In genomic region chr12:27064397-27065342, GRCh38 we compare ENCODE assay signal across 11 cellular contexts. TPM values are rescaled to one million over a fixed set of nuclear protein-coding genes. Genes with fewer than 3 reads are reported as not detected.
A peak's percentile ranks its signal among the peaks of the same experiment; 100 is the strongest.
DNase-seq lines count a peak whose midpoint lies in the region; ATAC-seq, FAIRE-seq and TF ChIP-seq lines count a peak whose summit lies in the region.
"Had no signal": no experiment of that assay in that cellular context is flagged by ENCODE, and none has a peak within 500 bp of the region (broad histone marks: within the 10 kb centered on the region; RNA-seq: fewer than 3 reads in every experiment).

No MANE protein-coding gene starts in this region.

- H3K4me1 Mint-ChIP-seq in stimulated activated effector memory CD8-positive, alpha-beta T cell treated with anti-CD3 and anti-CD28 coated beads, Interleukin-12 subunit alpha, Interleukin-12 subunit beta, amount 100 ng/mL, for 72 hours: no peaks in the 10 kb centered on the region
- H3K4me1 Mint-ChIP-seq in immature natural killer cell: no peaks in the 10 kb centered on the region
- no peaks in the 10 kb centered on the region for H3K4me1 Mint-ChIP-seq in stimulated activated naive CD8-positive, alpha-beta T cell treated with anti-CD3 and anti-CD28 coated beads, Interleukin-15, amount 100 ng/mL, for 72 hours

- H3K36me3 Mint-ChIP-seq in stimulated activated effector memory CD8-positive, alpha-beta T cell treated with anti-CD3 and anti-CD28 coated beads, Interleukin-12 subunit alpha, Interleukin-12 subunit beta, amount 100 ng/mL, for 72 hours: no peaks in the 10 kb centered on the region
- peaks cover 9 to 28% (median 23%) of the 10 kb centered on the region in 3 donors for H3K36me3 Mint-ChIP-seq in immature natural killer cell

- no peaks in the 10 kb centered on the region for H3K9me3 Mint-ChIP-seq in stimulated activated effector memory CD8-positive, alpha-beta T cell treated with anti-CD3 and anti-CD28 coated beads, Interleukin-12 subunit alpha, Interleukin-12 subunit beta, amount 100 ng/mL, for 72 hours
- no peaks in the 10 kb centered on the region for H3K9me3 Mint-ChIP-seq in immature natural killer cell
- H3K9me3 Mint-ChIP-seq in stimulated activated naive CD8-positive, alpha-beta T cell treated with anti-CD3 and anti-CD28 coated beads, Interleukin-15, amount 100 ng/mL, for 72 hours: peaks cover 0 to 5% of the 10 kb centered on the region in 2 donors

- peak; percentile 94 for ATAC-seq in HG02852 (IDR thresholded peaks at IDR 0.05; ENCODE audit: unreplicated experiment)
- ATAC-seq in stimulated activated effector memory CD8-positive, alpha-beta T cell treated with anti-CD3 and anti-CD28 coated beads, Interleukin-12 subunit alpha, Interleukin-12 subunit beta, amount 100 ng/mL, for 72 hours: peak; percentile 11
- no peak for ATAC-seq in stimulated activated naive CD8-positive, alpha-beta T cell treated with anti-CD3 and anti-CD28 coated beads, Interleukin-15, amount 100 ng/mL, for 72 hours

- no peak for TF ChIP-seq EP300 in Ishikawa (IDR thresholded peaks at IDR 0.05; ENCODE audit: borderline replicate concordance)

- no peak for DNase-seq in GM19239 (ENCODE audit: insufficient read length, low spot score)
- no peak for DNase-seq in stimulated activated effector memory CD8-positive, alpha-beta T cell treated with anti-CD3 and anti-CD28 coated beads, Interleukin-12 subunit alpha, Interleukin-12 subunit beta, amount 100 ng/mL, for 72 hours (ENCODE audit: low spot score in 2 of 2)
- DNase-seq in immature natural killer cell: no peak
- DNase-seq in DMS153 treated with DMSO at 0.1 percent for 48 hours (lab: John Stamatoyannopoulos, UW; ENCODE audit: unreplicated experiment): no peak
- no peak for DNase-seq in stimulated activated naive CD8-positive, alpha-beta T cell treated with anti-CD3 and anti-CD28 coated beads, Interleukin-15, amount 100 ng/mL, for 72 hours
- DNase-seq: activated CD4-positive, alpha-beta T cell treated with anti-CD3 and anti-CD28 coated beads, Interleukin-2, amount 50 U/mL, for 48 hours; PC-9; small intestine had no signal

- peak; percentile 94 for FAIRE-seq in GM19239 (lab: Jason Lieb, UNC)
- FAIRE-seq: small intestine had no signal

- no peak for TF ChIP-seq RAD21 in Ishikawa (IDR thresholded peaks at IDR 0.05; ENCODE audit: low read depth)

- peaks cover 0 to 1% (median 0%) of the 10 kb centered on the region in 3 donors for H3K27me3 Mint-ChIP-seq in immature natural killer cell (ENCODE audit: low read depth in 3 of 3)
- no peaks in the 10 kb centered on the region for H3K27me3 Mint-ChIP-seq in stimulated activated naive CD8-positive, alpha-beta T cell treated with anti-CD3 and anti-CD28 coated beads, Interleukin-15, amount 100 ng/mL, for 72 hours
- H3K27me3 Mint-ChIP-seq: stimulated activated naive CD8-positive, alpha-beta T cell treated with anti-CD3 and anti-CD28 coated beads, Interleukin-15, Interleukin-2, amounts not matched to agents 100 ng/mL and 50 ng/mL, for 24 hours had no signal

- no peak overlapping the region for H3K4me3 Mint-ChIP-seq in stimulated activated effector memory CD8-positive, alpha-beta T cell treated with anti-CD3 and anti-CD28 coated beads, Interleukin-12 subunit alpha, Interleukin-12 subunit beta, amount 100 ng/mL, for 72 hours
- no peak overlapping the region for H3K4me3 Mint-ChIP-seq in immature natural killer cell
- no peak overlapping the region for H3K4me3 Mint-ChIP-seq in stimulated activated naive CD8-positive, alpha-beta T cell treated with anti-CD3 and anti-CD28 coated beads, Interleukin-15, amount 100 ng/mL, for 72 hours
- H3K4me3 Mint-ChIP-seq: stimulated activated naive CD8-positive, alpha-beta T cell treated with anti-CD3 and anti-CD28 coated beads, Interleukin-15, Interleukin-2, amounts not matched to agents 100 ng/mL and 50 ng/mL, for 24 hours had no signal

- no peak overlapping the region for H3K27ac Mint-ChIP-seq in stimulated activated effector memory CD8-positive, alpha-beta T cell treated with anti-CD3 and anti-CD28 coated beads, Interleukin-12 subunit alpha, Interleukin-12 subunit beta, amount 100 ng/mL, for 72 hours
- no peak overlapping the region for H3K27ac Mint-ChIP-seq in immature natural killer cell
- H3K27ac Mint-ChIP-seq in stimulated activated naive CD8-positive, alpha-beta T cell treated with anti-CD3 and anti-CD28 coated beads, Interleukin-15, amount 100 ng/mL, for 72 hours: peak overlapping the region in 1 of 2 donors; percentile 15
- H3K27ac Mint-ChIP-seq: stimulated activated naive CD8-positive, alpha-beta T cell treated with anti-CD3 and anti-CD28 coated beads, Interleukin-15, Interleukin-2, amounts not matched to agents 100 ng/mL and 50 ng/mL, for 24 hours had no signal

TF ChIP-seq in Ishikawa, 13 proteins besides CTCF, POLR2A, EP300 and RAD21:
- peak; percentile 53; the same call in 1 of the 2 replicates for TF ChIP-seq CEBPB (IDR thresholded peaks at IDR 0.05)
- no peak for TF ChIP-seq ZBTB7A (IDR thresholded peaks at IDR 0.05; ENCODE audit: low read depth)

RNA-seq across cellular contexts. Expression of gene C12orf71, which starts 17.7 kb away (rescaled TPM):
- not detected for polyA plus RNA-seq in immature natural killer cell
- polyA plus RNA-seq: small intestine had no signal

RNA-seq across cellular contexts. Expression of gene MED21, which starts 42.3 kb away (rescaled TPM):
- 10 to 100 TPM; 12.5 to 20.2 (median 18.8) TPM for polyA plus RNA-seq in immature natural killer cell

RNA-seq across cellular contexts. Expression of gene TM7SF3, which starts 50.5 kb away (rescaled TPM):
- polyA plus RNA-seq in immature natural killer cell: 100 to 1,000 TPM in 1 of 3 donors, 10 to 100 TPM in 2; 76.1 to 109 (median 78.1) TPM
